ENCODE assay signal across 13 cellular contexts in the genomic region with DNA sequence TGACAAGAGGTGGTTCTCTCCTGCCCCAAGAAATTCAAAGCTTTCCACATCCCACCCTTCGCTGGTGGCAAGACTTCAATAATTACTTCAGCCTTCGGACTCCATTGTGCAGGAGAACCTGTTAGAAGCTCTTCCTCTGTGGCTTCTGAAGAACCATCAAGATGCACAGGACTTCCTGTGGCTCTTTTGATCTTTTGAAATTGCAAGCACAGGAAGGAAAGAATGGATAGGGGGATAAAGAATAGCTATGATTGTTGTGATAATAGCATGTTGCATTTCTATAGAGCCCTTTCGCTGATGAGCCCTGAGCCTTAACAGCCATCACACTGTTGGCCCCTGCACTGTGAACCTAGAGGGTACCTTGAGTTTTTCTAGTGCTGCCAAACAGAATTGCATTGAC. TPM values are rescaled to one million over a fixed set of nuclear protein-coding genes. Genes with fewer than 3 reads are reported as not detected.
A peak's percentile ranks its signal among the peaks of the same experiment; 100 is the strongest.
DNase-seq lines count a peak whose midpoint lies in the region; ATAC-seq and TF ChIP-seq lines count a peak whose summit lies in the region.
"Had no signal": no experiment of that assay in that cellular context is flagged by ENCODE, and none has a peak within 500 bp of the region (broad histone marks: within the 10 kb centered on the region; RNA-seq: fewer than 3 reads in every experiment).

No MANE protein-coding gene starts in this region.

- peaks cover 54% of the 10 kb centered on the region for H3K27me3 Mint-ChIP-seq in activated CD8-positive, alpha-beta memory T cell treated with anti-CD3 and anti-CD28 coated beads, Interleukin-2, amount 10 ng/mL, durations not matched to agents 7 days and 5 days
- peaks cover 52% of the 10 kb centered on the region for H3K27me3 Mint-ChIP-seq in activated CD4-positive, alpha-beta memory T cell treated with anti-CD3 and anti-CD28 coated beads for 36 hours

- H3K36me3 Mint-ChIP-seq in activated CD8-positive, alpha-beta memory T cell treated with anti-CD3 and anti-CD28 coated beads, Interleukin-2, amount 10 ng/mL, durations not matched to agents 7 days and 5 days = peaks cover 11% of the 10 kb centered on the region
- H3K36me3 Mint-ChIP-seq in activated CD4-positive, alpha-beta memory T cell treated with anti-CD3 and anti-CD28 coated beads for 36 hours = peaks cover 5% of the 10 kb centered on the region

- POLR2A ChIA-PET in activated CD4-positive, alpha-beta memory T cell treated with anti-CD3 and anti-CD28 coated beads for 36 hours (lab: Charles Lee) = no interaction called here

- no peak for TF ChIP-seq CTCF in lower lobe of right lung (IDR thresholded peaks at IDR 0.05)
- TF ChIP-seq CTCF in transverse colon (IDR thresholded peaks at IDR 0.05) = no peak

- H3K27ac ChIP-seq in HUES48 (ENCODE audit: low read depth, low read length) (no peak overlapping the region), lower lobe of right lung (peak overlapping the region; percentile 98), transverse colon (peak overlapping the region in 2 of 4 donors; percentile 2 to 8)
- H3K27ac ChIP-seq: testis had no signal

- no peaks in the 10 kb centered on the region for H3K9me3 Mint-ChIP-seq in activated CD8-positive, alpha-beta memory T cell treated with anti-CD3 and anti-CD28 coated beads, Interleukin-2, amount 10 ng/mL, durations not matched to agents 7 days and 5 days (ENCODE audit: low read depth)
- H3K9me3 Mint-ChIP-seq in activated CD4-positive, alpha-beta memory T cell treated with anti-CD3 and anti-CD28 coated beads for 36 hours = peaks cover 2% of the 10 kb centered on the region

- ATAC-seq in activated CD8-positive, alpha-beta memory T cell treated with anti-CD3 and anti-CD28 coated beads, Interleukin-2, amount 10 ng/mL, durations not matched to agents 7 days and 5 days = peak; percentile 61
- ATAC-seq in lower lobe of right lung (no peak), HG03439 (IDR thresholded peaks at IDR 0.05; ENCODE audit: unreplicated experiment) (no peak)

- TF ChIP-seq POLR2A in transverse colon (IDR thresholded peaks at IDR 0.05) = no peak

- CTCF ChIA-PET in activated CD8-positive, alpha-beta memory T cell treated with anti-CD3 and anti-CD28 coated beads, Interleukin-2, amount 10 ng/mL, durations not matched to agents 7 days and 5 days (lab: Charles Lee) = interaction anchor here (0.7 to 1.5 kb wide), 5 partner anchors 10 to 293 kb away, joined by 3 to 8 read pairs (median 4); no protein-coding TSS in a partner anchor
- CTCF ChIA-PET in activated CD4-positive, alpha-beta memory T cell treated with anti-CD3 and anti-CD28 coated beads for 36 hours (lab: Charles Lee) = interaction anchor here (1.6 kb wide), 1 partner anchor 242 kb away, joined by 5 read pairs; no protein-coding TSS in a partner anchor

- H3K27ac Mint-ChIP-seq in activated CD8-positive, alpha-beta memory T cell treated with anti-CD3 and anti-CD28 coated beads, Interleukin-2, amount 10 ng/mL, durations not matched to agents 7 days and 5 days = no peak overlapping the region
- H3K27ac Mint-ChIP-seq in activated CD4-positive, alpha-beta memory T cell treated with anti-CD3 and anti-CD28 coated beads for 36 hours = no peak overlapping the region

- H3K9ac ChIP-seq in HUES48 (ENCODE audit: low read depth, low read length) = no peak overlapping the region

- H3K4me1 Mint-ChIP-seq in activated CD8-positive, alpha-beta memory T cell treated with anti-CD3 and anti-CD28 coated beads, Interleukin-2, amount 10 ng/mL, durations not matched to agents 7 days and 5 days = peaks cover 40% of the 10 kb centered on the region
- H3K4me1 Mint-ChIP-seq in activated CD4-positive, alpha-beta memory T cell treated with anti-CD3 and anti-CD28 coated beads for 36 hours (ENCODE audit: low read depth) = peaks cover 35% of the 10 kb centered on the region

- 0 out of 2 replicates have a peak, but pooled peaks cover 3% of the 10 kb centered on the region for H3K9me3 ChIP-seq in HUES48 (ENCODE audit: control insufficient read depth, insufficient read depth, low read length)
- H3K9me3 ChIP-seq in lower lobe of right lung = no peaks in the 10 kb centered on the region
- no peaks in the 10 kb centered on the region for H3K9me3 ChIP-seq in transverse colon
- H3K9me3 ChIP-seq: testis had no signal

- intact Hi-C loops in activated CD4-positive, alpha-beta memory T cell treated with anti-CD3 and anti-CD28 coated beads for 36 hours (cut with micrococcal nuclease) = no loop called here
- intact Hi-C loops in lower lobe of right lung (cut with DNase I) (no loop called here), transverse colon (cut with DNase I; ENCODE audit: low total_unique reads) (loop anchor here (10.0 kb wide), 1 partner anchor 50 kb away; no protein-coding TSS in a partner anchor)

- in situ Hi-C loops in transverse colon (cut with MboI; ENCODE audit: low pct_ligation_motif_present in 1 of 4, low pct_unique_long_range_greater_than_20kb in 1 of 4, low sequenced_read_pairs in 3 of 4) = no loop called here

- DNase-seq in activated CD8-positive, alpha-beta memory T cell treated with anti-CD3 and anti-CD28 coated beads, Interleukin-2, amount 10 ng/mL, durations not matched to agents 7 days and 5 days = no peak
- no peak for DNase-seq in activated CD8-positive, alpha-beta memory T cell treated with anti-CD3 and anti-CD28 coated beads, Interleukin-2, amount 50 U/mL, for 4 hours
- no peak for DNase-seq in activated CD4-positive, alpha-beta memory T cell treated with anti-CD3 and anti-CD28 coated beads for 36 hours
- DNase-seq in lower lobe of right lung (no peak), NCI-H748 (lab: John Stamatoyannopoulos, UW; ENCODE audit: unreplicated experiment) (no peak), transverse colon (no peak)
- DNase-seq: dermis blood vessel endothelial cell, GF-D8, NCI-H1694 treated with DMSO at 0.1 percent for 48 hours, NCI-H524, testis had no signal

- peaks cover 40% of the 10 kb centered on the region for H3K27me3 ChIP-seq in HUES48 (ENCODE audit: control insufficient read depth, insufficient read depth, low read length)
- H3K27me3 ChIP-seq in lower lobe of right lung (ENCODE audit: low read depth) = no peaks in the 10 kb centered on the region
- no peaks in the 10 kb centered on the region for H3K27me3 ChIP-seq in transverse colon
- H3K27me3 ChIP-seq: testis had no signal

- 0 out of 2 replicates have a peak overlapping the region, but pooled peaks have one; percentile 24 for H3K4me3 ChIP-seq in HUES48 (ENCODE audit: low read depth, low read length)
- peak overlapping the region; percentile 78 for H3K4me3 ChIP-seq in lower lobe of right lung
- no peak overlapping the region for H3K4me3 ChIP-seq in transverse colon
- H3K4me3 ChIP-seq: testis had no signal

- 76 to 80% methylated on average over 1 to 3 of the region's 3 CpGs for WGBS in transverse colon (ENCODE audit: low coverage in 1 of 2), 2 donors

- H3K36me3 ChIP-seq in HUES48 (ENCODE audit: control insufficient read depth, insufficient read depth, low read length) (no peaks in the 10 kb centered on the region), lower lobe of right lung (no peaks in the 10 kb centered on the region), transverse colon (no peaks in the 10 kb centered on the region)

- TF ChIP-seq EP300 in transverse colon (IDR thresholded peaks at IDR 0.05; ENCODE audit: low read depth) = no peak

- H3K4me1 ChIP-seq in HUES48 (ENCODE audit: control insufficient read depth, insufficient read depth, low read length) (peaks cover 32% of the 10 kb centered on the region), lower lobe of right lung (peaks cover 92% of the 10 kb centered on the region), transverse colon (peaks cover 19 to 92% (median 59%) of the 10 kb centered on the region in 4 donors)

- peak overlapping the region; percentile 12 for H3K4me3 Mint-ChIP-seq in activated CD8-positive, alpha-beta memory T cell treated with anti-CD3 and anti-CD28 coated beads, Interleukin-2, amount 10 ng/mL, durations not matched to agents 7 days and 5 days
- peak overlapping the region; percentile 35 for H3K4me3 Mint-ChIP-seq in activated CD4-positive, alpha-beta memory T cell treated with anti-CD3 and anti-CD28 coated beads for 36 hours

RNA-seq across cellular contexts. Expression of a gene that starts 7.4 kb away (rescaled TPM):
- total RNA-seq in activated CD8-positive, alpha-beta memory T cell treated with anti-CD3 and anti-CD28 coated beads, Interleukin-2, amount 10 ng/mL, durations not matched to agents 7 days and 5 days = 10 to 100 TPM; 15.6 to 42.5 TPM
- total RNA-seq in activated CD4-positive, alpha-beta memory T cell treated with anti-CD3 and anti-CD28 coated beads for 36 hours = 10 to 100 TPM; 51.0 to 54.6 TPM
- total RNA-seq in lower lobe of right lung (1,419 TPM), transverse colon (100 to 1,000 TPM; 102 to 260 (median 167) TPM)

Comparison
In these comparisons a context has a peak if more than half of its experiments do, and no peak if none do; other contexts are left out.
1. H3K4me3 ChIP-seq: peak in HUES48 (single experiment) and lower lobe of right lung (single experiment); none in transverse colon (0 of 4).